In genomic region chr3:194808709-194809108, GRCh38 we compare ENCODE assay signal across 16 cellular contexts.
DNase-seq lines count a peak whose midpoint lies in the region; ATAC-seq and TF ChIP-seq lines count a peak whose summit lies in the region.
"Had no signal": no experiment of that assay in that cellular context is flagged by ENCODE, and none has a peak within 500 bp of the region (broad histone marks: within the 10 kb centered on the region; RNA-seq: fewer than 3 reads in every experiment).

No MANE protein-coding gene starts in this region.

- H3K4me1 ChIP-seq in foreskin keratinocyte, result peaks cover 4% of the 10 kb centered on the region
- H3K4me1 ChIP-seq: prostate gland, stomach had no signal

- H3K27ac ChIP-seq in foreskin keratinocyte, result peak overlapping the region; percentile 80
- H3K27ac ChIP-seq: PC-9, prostate gland, stomach had no signal

- no peak for TF ChIP-seq CTCF in foreskin keratinocyte (conservative IDR thresholded peaks at IDR 0.05)

- DNase-seq in AG08395 (ENCODE audit: low spot score) (peak; percentile 55), HPDE6-E6E7 (ENCODE audit: extremely low spot score) (peak; percentile 89), amniotic epithelial cell (ENCODE audit: low read depth) (peak; percentile 66), foreskin keratinocyte (peak; percentile 75 to 89), NCI-H524 treated with DMSO at 0.1 percent for 48 hours (lab: John Stamatoyannopoulos, UW) (no peak), OCI-M2 (lab: John Stamatoyannopoulos, UW; ENCODE audit: unreplicated experiment) (no peak)
- no peak for DNase-seq in stimulated activated CD8-positive, alpha-beta memory T cell treated with anti-CD3 and anti-CD28 coated beads, Interleukin-4, amount 100 ng/mL, for 48 hours
- DNase-seq: activated effector memory CD4-positive, alpha-beta T cell treated with Interleukin-2 at 50 U/mL for 16 hours; amygdala; naive thymus-derived CD8-positive, alpha-beta T cell; NCI-H1694 treated with DMSO at 0.1 percent for 48 hours; stimulated activated CD4-positive, alpha-beta T cell treated with anti-CD3 and anti-CD28 coated beads, Interleukin-12 subunit alpha, Interleukin-12 subunit beta, amount 100 ng/mL, for 4 hours; stomach had no signal

- ATAC-seq in foreskin keratinocyte (peak; percentile 92), GM18519 (IDR thresholded peaks at IDR 0.05; ENCODE audit: low FRiP score, unreplicated experiment) (no peak)
- ATAC-seq: naive thymus-derived CD8-positive, alpha-beta T cell had no signal

- peaks cover 45% of the 10 kb centered on the region for H3K27me3 ChIP-seq in foreskin keratinocyte
- H3K27me3 ChIP-seq: stomach had no signal

Comparison
In these comparisons a context has a peak if more than half of its experiments do, and no peak if none do; other contexts are left out.
1. DNase-seq: peak in AG08395 (single experiment), HPDE6-E6E7 (single experiment), amniotic epithelial cell (single experiment) and foreskin keratinocyte (2 of 2); none in NCI-H524 treated with DMSO at 0.1 percent for 48 hours (single experiment), stimulated activated CD8-positive, alpha-beta memory T cell treated with anti-CD3 and anti-CD28 coated beads, Interleukin-4, amount 100 ng/mL, for 48 hours (single experiment) and OCI-M2 (single experiment).